ENCODE assay signal across 24 cellular contexts in the genomic region with DNA sequence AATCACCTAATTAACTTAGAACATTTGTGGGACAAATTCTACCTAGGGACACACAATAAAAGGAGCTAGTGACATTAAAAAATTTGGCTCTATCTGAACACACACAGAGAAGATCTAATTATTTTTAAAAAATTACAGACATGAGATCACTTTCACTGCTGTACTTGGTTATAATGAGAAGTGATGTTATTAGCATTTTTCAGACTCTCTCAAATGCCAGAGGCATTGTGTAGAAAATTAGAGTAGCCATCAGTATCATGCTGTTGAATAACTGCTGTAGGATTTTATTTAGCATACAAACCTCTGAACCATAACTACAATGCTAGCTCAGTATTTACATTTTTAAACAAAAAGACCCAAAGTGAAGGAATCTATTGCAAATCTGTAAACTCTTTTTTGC.
"Had no signal": no experiment of that assay in that cellular context is flagged by ENCODE, and none has a peak within 500 bp of the region (broad histone marks: within the 10 kb centered on the region; RNA-seq: fewer than 3 reads in every experiment).

No MANE protein-coding gene starts in this region.

- H3K4me1 ChIP-seq: left lung, lower lobe of right lung, prostate gland, stomach, testis, thyroid gland, transverse colon, upper lobe of left lung, vagina had no signal

- H3K4me3 ChIP-seq: left lung, lower lobe of right lung, ovary, prostate gland, skin epidermis, stomach, testis, thyroid gland, transverse colon, upper lobe of left lung, vagina had no signal

- DNase-seq: left colon; left lung; lower lobe of right lung; mammary epithelial cell; mesenchymal stem cell; naive thymus-derived CD8-positive, alpha-beta T cell; ovary; retina; right cardiac atrium; stimulated activated CD4-positive, alpha-beta T cell treated with anti-CD3 and anti-CD28 coated beads, Interleukin-12 subunit alpha, Interleukin-12 subunit beta, amount 100 ng/mL, for 4 hours; stimulated activated CD4-positive, alpha-beta T cell treated with anti-CD3 and anti-CD28 coated beads, Interleukin-15, amount 100 ng/mL, for 24 hours; stimulated activated CD4-positive, alpha-beta T cell treated with anti-CD3 and anti-CD28 coated beads, Interleukin-2, amount 100 ng/mL, for 24 hours; stimulated activated CD4-positive, alpha-beta T cell treated with anti-CD3 and anti-CD28 coated beads, Interleukin-4, amount 100 ng/mL, for 1 hour; stimulated activated naive B cell treated with anti-CD40 and anti-IgM and Interleukin-4, amounts not matched to agents 10 μg/mL and 1 μg/mL and 100 μg/mL, for 72 hours; stimulated activated naive CD8-positive, alpha-beta T cell treated with anti-CD3 and anti-CD28 coated beads, Interleukin-15, Interleukin-2, amounts not matched to agents 100 U/mL and 50 U/mL, for 24 hours; stomach; testis; thyroid gland; transverse colon; upper lobe of left lung had no signal

- H3K9me3 ChIP-seq: left lung, lower lobe of right lung, ovary, prostate gland, stomach, testis, thyroid gland, transverse colon, upper lobe of left lung, vagina had no signal

- H3K27me3 ChIP-seq: ovary, stomach, testis, thyroid gland, transverse colon, upper lobe of left lung, vagina had no signal

- H3K36me3 ChIP-seq: left lung, lower lobe of right lung, ovary, prostate gland, stomach, thyroid gland, transverse colon, upper lobe of left lung, vagina had no signal

- ATAC-seq: left colon; left lung; lower lobe of right lung; naive thymus-derived CD8-positive, alpha-beta T cell; right cardiac atrium; sciatic nerve; stimulated activated naive B cell treated with anti-CD40 and anti-IgM and Interleukin-4, amounts not matched to agents 10 μg/mL and 1 μg/mL and 100 μg/mL, for 72 hours; stimulated activated naive CD8-positive, alpha-beta T cell treated with anti-CD3 and anti-CD28 coated beads, Interleukin-15, Interleukin-2, amounts not matched to agents 100 U/mL and 50 U/mL, for 24 hours had no signal

- H3K27ac ChIP-seq: left lung, lower lobe of right lung, ovary, prostate gland, skin epidermis, stomach, testis, thyroid gland, transverse colon, upper lobe of left lung, vagina had no signal
